Comparison of ENCODE assay signal across 1 cellular context in the genomic region with DNA sequence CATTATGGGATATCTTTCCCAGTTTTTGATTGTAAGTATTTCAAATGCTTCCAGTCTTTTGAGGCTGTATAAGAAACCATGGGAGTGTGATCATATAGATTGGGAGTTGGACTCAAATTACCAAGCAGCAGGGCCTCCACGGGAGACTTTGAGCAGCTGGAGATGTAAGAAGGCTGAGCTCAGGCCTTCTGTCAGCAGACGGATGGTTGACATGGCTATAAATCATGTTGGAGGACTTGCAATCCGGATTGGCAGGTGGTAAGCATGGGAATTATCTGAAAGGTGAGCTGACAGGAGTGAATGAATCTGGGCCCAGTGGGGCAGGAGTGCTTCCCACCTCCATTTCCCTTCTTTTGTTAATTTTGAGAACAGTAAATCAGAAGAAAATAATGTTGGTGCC.
TF ChIP-seq lines count a peak whose summit lies in the region.

No MANE protein-coding gene starts in this region.

TF ChIP-seq in K562, 482 proteins besides CTCF, POLR2A, EP300 and RAD21 (continued from another document):
- TF ChIP-seq, protein P1, sequence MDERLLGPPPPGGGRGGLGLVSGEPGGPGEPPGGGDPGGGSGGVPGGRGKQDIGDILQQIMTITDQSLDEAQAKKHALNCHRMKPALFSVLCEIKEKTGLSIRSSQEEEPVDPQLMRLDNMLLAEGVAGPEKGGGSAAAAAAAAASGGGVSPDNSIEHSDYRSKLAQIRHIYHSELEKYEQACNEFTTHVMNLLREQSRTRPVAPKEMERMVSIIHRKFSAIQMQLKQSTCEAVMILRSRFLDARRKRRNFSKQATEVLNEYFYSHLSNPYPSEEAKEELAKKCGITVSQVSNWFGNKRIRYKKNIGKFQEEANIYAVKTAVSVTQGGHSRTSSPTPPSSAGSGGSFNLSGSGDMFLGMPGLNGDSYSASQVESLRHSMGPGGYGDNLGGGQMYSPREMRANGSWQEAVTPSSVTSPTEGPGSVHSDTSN (CRISPR knock-in tag; IDR thresholded peaks at IDR 0.05; ENCODE audit: low read depth), result peak; percentile 49
- TF ChIP-seq, protein P1 (tag; conservative IDR thresholded peaks at IDR 0.05; ENCODE audit: low read depth), result peak; percentile 94
- TF ChIP-seq PKNOX1 (IDR thresholded peaks at IDR 0.05) (peak; percentile 94), ZFX (CRISPR knock-in tag; IDR thresholded peaks at IDR 0.05) (no peak)
